In the genomic region with DNA sequence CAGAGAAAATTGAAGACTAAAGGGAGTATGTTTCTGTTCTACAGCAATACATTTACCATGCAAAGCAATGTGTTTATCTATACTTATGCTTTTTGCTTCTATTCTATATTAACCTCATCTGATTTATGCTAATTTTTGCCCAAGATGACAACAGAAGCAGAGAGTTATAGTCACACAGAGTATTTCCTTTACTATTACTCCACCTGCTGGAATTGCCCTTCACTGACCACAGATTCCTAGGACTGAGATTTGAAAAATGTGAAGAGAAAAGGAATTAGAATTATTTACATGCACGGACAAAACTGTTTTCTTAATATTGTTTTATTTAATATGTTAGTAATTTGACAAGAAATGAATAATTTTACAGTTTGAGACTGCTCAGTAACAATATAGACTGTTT, we compare ENCODE assay signal across 1 cellular context.
TF ChIP-seq lines count a peak whose summit lies in the region.

No MANE protein-coding gene starts in this region.

TF ChIP-seq in SK-N-SH treated with all-trans-retinoic acid at 6 μM for 48 hours, 23 proteins besides CTCF, POLR2A, EP300 and RAD21 (continued from another document):
- TF ChIP-seq, protein P1, sequence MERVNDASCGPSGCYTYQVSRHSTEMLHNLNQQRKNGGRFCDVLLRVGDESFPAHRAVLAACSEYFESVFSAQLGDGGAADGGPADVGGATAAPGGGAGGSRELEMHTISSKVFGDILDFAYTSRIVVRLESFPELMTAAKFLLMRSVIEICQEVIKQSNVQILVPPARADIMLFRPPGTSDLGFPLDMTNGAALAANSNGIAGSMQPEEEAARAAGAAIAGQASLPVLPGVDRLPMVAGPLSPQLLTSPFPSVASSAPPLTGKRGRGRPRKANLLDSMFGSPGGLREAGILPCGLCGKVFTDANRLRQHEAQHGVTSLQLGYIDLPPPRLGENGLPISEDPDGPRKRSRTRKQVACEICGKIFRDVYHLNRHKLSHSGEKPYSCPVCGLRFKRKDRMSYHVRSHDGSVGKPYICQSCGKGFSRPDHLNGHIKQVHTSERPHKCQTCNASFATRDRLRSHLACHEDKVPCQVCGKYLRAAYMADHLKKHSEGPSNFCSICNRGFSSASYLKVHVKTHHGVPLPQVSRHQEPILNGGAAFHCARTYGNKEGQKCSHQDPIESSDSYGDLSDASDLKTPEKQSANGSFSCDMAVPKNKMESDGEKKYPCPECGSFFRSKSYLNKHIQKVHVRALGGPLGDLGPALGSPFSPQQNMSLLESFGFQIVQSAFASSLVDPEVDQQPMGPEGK (CRISPR knock-in tag; IDR thresholded peaks at IDR 0.05; ENCODE audit: borderline replicate concordance) = no peak
- no peak for TF ChIP-seq TCF4 (CRISPR knock-in tag; IDR thresholded peaks at IDR 0.05; ENCODE audit: borderline replicate concordance)
